22 cellular contexts compared by ENCODE assay signal in the genomic region with DNA sequence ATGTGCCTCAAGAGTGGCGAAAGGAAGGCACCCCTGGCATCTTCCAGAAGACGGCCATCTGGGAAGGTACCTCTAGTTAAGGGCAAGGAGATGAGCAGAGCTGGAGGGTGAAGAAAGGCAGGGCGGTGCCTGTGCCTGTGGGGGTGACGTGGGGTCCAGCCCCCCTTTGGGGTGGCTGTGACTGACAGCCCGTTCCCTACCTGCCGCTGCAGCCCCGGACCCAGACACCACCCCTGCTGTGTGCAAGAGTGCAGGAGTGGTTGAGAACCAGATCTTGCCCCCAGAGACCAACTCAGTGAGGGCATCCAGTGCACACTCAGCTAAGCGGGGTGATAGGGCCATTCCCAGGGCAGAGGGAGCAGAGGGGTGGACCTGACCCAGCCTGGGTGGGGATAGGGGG. TPM values are rescaled to one million over a fixed set of nuclear protein-coding genes. Genes with fewer than 3 reads are reported as not detected.
DNase-seq lines count a peak whose midpoint lies in the region; ATAC-seq and TF ChIP-seq lines count a peak whose summit lies in the region.
"Had no signal": no experiment of that assay in that cellular context is flagged by ENCODE, and none has a peak within 500 bp of the region (broad histone marks: within the 10 kb centered on the region; RNA-seq: fewer than 3 reads in every experiment).

No MANE protein-coding gene starts in this region.

- H2AFZ ChIP-seq in Karpas-422 (ENCODE audit: low read length) = no peak overlapping the region

- no peaks in the 10 kb centered on the region for H3K27me3 ChIP-seq in Karpas-422 (ENCODE audit: low read length)
- H3K27me3 ChIP-seq: colonic mucosa had no signal

- intact Hi-C loops in activated CD4-positive, alpha-beta T cell treated with anti-CD3 and anti-CD28 coated beads, Interleukin-2, amount 10 ng/mL, durations not matched to agents 24 days and 14 days (cut with micrococcal nuclease) = loop anchor here (2.0 kb wide), 1 partner anchor 49 kb away; no protein-coding TSS in a partner anchor
- intact Hi-C loops in Calu3 (cut with micrococcal nuclease; ENCODE audit: unreplicated experiment) = no loop called here

- H3K4me3 ChIP-seq in Karpas-422 (ENCODE audit: low read length) = no peak overlapping the region
- H3K4me3 ChIP-seq: A549, colonic mucosa had no signal

- H3K9me3 Mint-ChIP-seq in activated CD4-positive, alpha-beta T cell treated with anti-CD3 and anti-CD28 coated beads, Interleukin-2, amount 10 ng/mL, durations not matched to agents 24 days and 14 days = no peaks in the 10 kb centered on the region
- no peaks in the 10 kb centered on the region for H3K9me3 Mint-ChIP-seq in Calu3 (ENCODE audit: low read depth, unreplicated experiment)
- no peaks in the 10 kb centered on the region for H3K9me3 Mint-ChIP-seq in activated naive CD8-positive, alpha-beta T cell treated with anti-CD3 and anti-CD28 coated beads, Interleukin-2, amount 50 U/mL, for 24 hours
- H3K9me3 Mint-ChIP-seq in naive thymus-derived CD8-positive, alpha-beta T cell = no peaks in the 10 kb centered on the region

- no peaks in the 10 kb centered on the region for H3K79me2 ChIP-seq in Karpas-422 (ENCODE audit: low read length)

- no TSS peak for BruUV-seq in Calu3 (replicated peaks; lab: Mats Ljungman, UMichigan)

- H3K4me1 ChIP-seq in Karpas-422 (ENCODE audit: low read length) = no peaks in the 10 kb centered on the region
- H3K4me1 ChIP-seq: colonic mucosa had no signal

- H3K9me3 ChIP-seq in Karpas-422 (ENCODE audit: low read length) = no peaks in the 10 kb centered on the region
- H3K9me3 ChIP-seq: A549, colonic mucosa had no signal

- POLR2A ChIA-PET in naive thymus-derived CD8-positive, alpha-beta T cell (lab: Charles Lee) = no interaction called here

- no peaks in the 10 kb centered on the region for H3K27me3 Mint-ChIP-seq in activated CD4-positive, alpha-beta T cell treated with anti-CD3 and anti-CD28 coated beads, Interleukin-2, amount 10 ng/mL, durations not matched to agents 24 days and 14 days
- H3K27me3 Mint-ChIP-seq in Calu3 (ENCODE audit: unreplicated experiment) = no peaks in the 10 kb centered on the region
- peaks cover 2% of the 10 kb centered on the region for H3K27me3 Mint-ChIP-seq in activated naive CD8-positive, alpha-beta T cell treated with anti-CD3 and anti-CD28 coated beads, Interleukin-2, amount 50 U/mL, for 24 hours
- H3K27me3 Mint-ChIP-seq in naive thymus-derived CD8-positive, alpha-beta T cell = peaks cover 0 to 16% (median 0%) of the 10 kb centered on the region in 5 donors

- H3K4me1 Mint-ChIP-seq in activated CD4-positive, alpha-beta T cell treated with anti-CD3 and anti-CD28 coated beads, Interleukin-2, amount 10 ng/mL, durations not matched to agents 24 days and 14 days = peaks cover 21% of the 10 kb centered on the region
- H3K4me1 Mint-ChIP-seq in Calu3 (ENCODE audit: low read depth, unreplicated experiment) = no peaks in the 10 kb centered on the region
- peaks cover 19% of the 10 kb centered on the region for H3K4me1 Mint-ChIP-seq in activated naive CD8-positive, alpha-beta T cell treated with anti-CD3 and anti-CD28 coated beads, Interleukin-2, amount 50 U/mL, for 24 hours
- peaks cover 11 to 23% (median 17%) of the 10 kb centered on the region in 4 donors for H3K4me1 Mint-ChIP-seq in naive thymus-derived CD8-positive, alpha-beta T cell

- H4K20me1 ChIP-seq in Karpas-422 (ENCODE audit: insufficient read depth, low read depth, low read length) = no peaks in the 10 kb centered on the region

- peaks cover 4% of the 10 kb centered on the region for H3K36me3 Mint-ChIP-seq in activated CD4-positive, alpha-beta T cell treated with anti-CD3 and anti-CD28 coated beads, Interleukin-2, amount 10 ng/mL, durations not matched to agents 24 days and 14 days (ENCODE audit: low read depth)
- peaks cover 8% of the 10 kb centered on the region for H3K36me3 Mint-ChIP-seq in Calu3 (ENCODE audit: insufficient read depth, unreplicated experiment)
- no peaks in the 10 kb centered on the region for H3K36me3 Mint-ChIP-seq in activated naive CD8-positive, alpha-beta T cell treated with anti-CD3 and anti-CD28 coated beads, Interleukin-2, amount 50 U/mL, for 24 hours (ENCODE audit: low read depth)
- H3K36me3 Mint-ChIP-seq in naive thymus-derived CD8-positive, alpha-beta T cell = no peaks in the 10 kb centered on the region

- H3K36me3 ChIP-seq in Karpas-422 (ENCODE audit: insufficient read depth, low read length) = no peaks in the 10 kb centered on the region

- ATAC-seq in activated naive CD8-positive, alpha-beta T cell treated with anti-CD3 and anti-CD28 coated beads, Interleukin-2, amount 50 U/mL, for 24 hours = no peak
- no peak for ATAC-seq in naive thymus-derived CD8-positive, alpha-beta T cell
- ATAC-seq in GM19463 (IDR thresholded peaks at IDR 0.05; ENCODE audit: unreplicated experiment) (no peak), GM18517 (IDR thresholded peaks at IDR 0.05; ENCODE audit: unreplicated experiment) (no peak)
- ATAC-seq: A549, Panc1, SK-N-SH treated with all-trans-retinoic acid at 6 μM for 48 hours had no signal

- no peak overlapping the region for H3K27ac ChIP-seq in Karpas-422 (ENCODE audit: low read length)
- H3K27ac ChIP-seq: colonic mucosa, VCaP had no signal

- peak overlapping the region; percentile 73 for H3K27ac Mint-ChIP-seq in activated CD4-positive, alpha-beta T cell treated with anti-CD3 and anti-CD28 coated beads, Interleukin-2, amount 10 ng/mL, durations not matched to agents 24 days and 14 days
- H3K27ac Mint-ChIP-seq in Calu3 (ENCODE audit: unreplicated experiment) = peak overlapping the region; percentile 75
- no peak overlapping the region for H3K27ac Mint-ChIP-seq in activated naive CD8-positive, alpha-beta T cell treated with anti-CD3 and anti-CD28 coated beads, Interleukin-2, amount 50 U/mL, for 24 hours
- peak overlapping the region in 5 of 10 donors; percentile 37 to 97 (median 92) for H3K27ac Mint-ChIP-seq in naive thymus-derived CD8-positive, alpha-beta T cell

- no peak for DNase-seq in activated CD4-positive, alpha-beta T cell treated with anti-CD3 and anti-CD28 coated beads, Interleukin-2, amount 10 ng/mL, durations not matched to agents 24 days and 14 days
- DNase-seq in activated CD4-positive, alpha-beta T cell treated with anti-CD3 and anti-CD28 coated beads, Interleukin-2, amount 50 U/mL, for 1 hour = no peak
- DNase-seq in Calu3 = no peak
- DNase-seq in activated naive CD8-positive, alpha-beta T cell treated with anti-CD3 and anti-CD28 coated beads, Interleukin-2, amount 50 U/mL, for 24 hours = no peak
- no peak for DNase-seq in naive thymus-derived CD8-positive, alpha-beta T cell
- DNase-seq in Karpas-422 = no peak
- DNase-seq: colonic mucosa; COR-L47; KG1; NCI-H1092 treated with DMSO at 0.1 percent for 48 hours; NCI-H2171; NCI-H774; stimulated activated CD4-positive, alpha-beta T cell treated with anti-CD3 and anti-CD28 coated beads, Interleukin-4, amount 100 ng/mL, for 1 hour; stimulated activated CD8-positive, alpha-beta memory T cell treated with anti-CD3 and anti-CD28 coated beads, Interleukin-4, amount 100 ng/mL, for 48 hours had no signal

- peak overlapping the region; percentile 66 for H3K4me3 Mint-ChIP-seq in activated CD4-positive, alpha-beta T cell treated with anti-CD3 and anti-CD28 coated beads, Interleukin-2, amount 10 ng/mL, durations not matched to agents 24 days and 14 days
- H3K4me3 Mint-ChIP-seq in Calu3 (ENCODE audit: low read depth, unreplicated experiment) = peak overlapping the region; percentile 70
- peak overlapping the region; percentile 21 for H3K4me3 Mint-ChIP-seq in activated naive CD8-positive, alpha-beta T cell treated with anti-CD3 and anti-CD28 coated beads, Interleukin-2, amount 50 U/mL, for 24 hours
- peak overlapping the region in 7 of 10 donors; percentile 66 to 88 (median 83) for H3K4me3 Mint-ChIP-seq in naive thymus-derived CD8-positive, alpha-beta T cell

- no peak for TF ChIP-seq CTCF in Calu3 (IDR thresholded peaks at IDR 0.05; ENCODE audit: unreplicated experiment)

- H3K9me2 ChIP-seq in Karpas-422 (replicated peaks; ENCODE audit: insufficient read depth, low read length) = no peaks in the 10 kb centered on the region

- H3K4me2 ChIP-seq in Karpas-422 (ENCODE audit: low read depth, low read length, poor library complexity, severe bottlenecking) = no peak overlapping the region

- H3K9ac ChIP-seq in Karpas-422 (ENCODE audit: low read length) = no peak overlapping the region

- CTCF ChIA-PET in Calu3 (lab: Charles Lee) = no interaction called here

RNA-seq across cellular contexts. Expression of gene MUC17, which starts 4.3 kb away (rescaled TPM):
- not detected in 2 replicates for total RNA-seq in activated CD4-positive, alpha-beta T cell treated with anti-CD3 and anti-CD28 coated beads, Interleukin-2, amount 10 ng/mL, durations not matched to agents 24 days and 14 days
- total RNA-seq in Calu3 (2022) = not detected in 2 replicates
- total RNA-seq in naive thymus-derived CD8-positive, alpha-beta T cell = not detected
- not detected for polyA plus RNA-seq in naive thymus-derived CD8-positive, alpha-beta T cell
- not detected in 2 replicates for total RNA-seq in Karpas-422 (2014; rRNA removed; shearing (Covaris generic); ENCODE audit: low replicate concordance)
- total RNA-seq: epithelial cell of proximal tubule, osteocyte had no signal

RNA-seq across cellular contexts. Expression of gene MUC12, which starts 46.3 kb away (rescaled TPM):
- 0.76 and 1.5 TPM in 2 replicates for total RNA-seq in activated CD4-positive, alpha-beta T cell treated with anti-CD3 and anti-CD28 coated beads, Interleukin-2, amount 10 ng/mL, durations not matched to agents 24 days and 14 days
- total RNA-seq in Calu3 (2022) = 0.59 and 1.3 TPM in 2 replicates
- not detected for total RNA-seq in naive thymus-derived CD8-positive, alpha-beta T cell
- under 1 TPM in 1 of 3 donors, not detected in 2; 0.42 TPM for polyA plus RNA-seq in naive thymus-derived CD8-positive, alpha-beta T cell
- not detected in 2 replicates for total RNA-seq in Karpas-422 (2014; rRNA removed; shearing (Covaris generic); ENCODE audit: low replicate concordance)
- total RNA-seq: osteocyte had no signal

Comparison
In these comparisons a context has a peak if more than half of its experiments do, and no peak if none do; other contexts are left out.
1. H3K4me3 Mint-ChIP-seq: peak in every context shown above with its lines; median percentile 83 in naive thymus-derived CD8-positive, alpha-beta T cell; 70 in Calu3; 66 in activated CD4-positive, alpha-beta T cell treated with anti-CD3 and anti-CD28 coated beads, Interleukin-2, amount 10 ng/mL, durations not matched to agents 24 days and 14 days; 21 in activated naive CD8-positive, alpha-beta T cell treated with anti-CD3 and anti-CD28 coated beads, Interleukin-2, amount 50 U/mL, for 24 hours.